2 cellular contexts compared by ENCODE assay signal in genomic region chr2:169982929-169983328, GRCh38.
TF ChIP-seq lines count a peak whose summit lies in the region.

No MANE protein-coding gene starts in this region.

TF ChIP-seq in IMR-90, 13 proteins besides CTCF, POLR2A, EP300 and RAD21:
- TF ChIP-seq MXI1 (IDR thresholded peaks at IDR 0.05; ENCODE audit: borderline replicate concordance, low read depth, low read length) (no peak), MAFK (IDR thresholded peaks at IDR 0.05; ENCODE audit: low read depth, low read length) (no peak), ELK1 (IDR thresholded peaks at IDR 0.05; ENCODE audit: borderline replicate concordance, low read depth, low read length) (no peak), NFE2L2 (IDR thresholded peaks at IDR 0.05; ENCODE audit: low read depth, low read length) (no peak), USF2 (IDR thresholded peaks at IDR 0.05; ENCODE audit: low read depth, low read length) (no peak), BHLHE40 (IDR thresholded peaks at IDR 0.05; ENCODE audit: low read depth, low read length) (no peak), RFX5 (IDR thresholded peaks at IDR 0.05; ENCODE audit: low read depth, low read length) (no peak), MAZ (IDR thresholded peaks at IDR 0.05; ENCODE audit: borderline replicate concordance, low read depth, low read length) (no peak)

TF ChIP-seq in GM12878, 131 proteins besides CTCF, POLR2A, EP300 and RAD21:
- no peak for TF ChIP-seq CUX1 (IDR thresholded peaks at IDR 0.05; ENCODE audit: insufficient replicate concordance, low read depth, low read length)
- TF ChIP-seq JUNB (IDR thresholded peaks at IDR 0.05) = no peak
- TF ChIP-seq ESRRA (IDR thresholded peaks at IDR 0.05; ENCODE audit: low read length) = no peak
- no peak for TF ChIP-seq MAX (IDR thresholded peaks at IDR 0.05; ENCODE audit: low read depth, low read length)
- TF ChIP-seq TCF12 (IDR thresholded peaks at IDR 0.05; ENCODE audit: low read depth, low read length) = no peak
